Comparison of ENCODE assay signal across 16 cellular contexts in the genomic region with DNA sequence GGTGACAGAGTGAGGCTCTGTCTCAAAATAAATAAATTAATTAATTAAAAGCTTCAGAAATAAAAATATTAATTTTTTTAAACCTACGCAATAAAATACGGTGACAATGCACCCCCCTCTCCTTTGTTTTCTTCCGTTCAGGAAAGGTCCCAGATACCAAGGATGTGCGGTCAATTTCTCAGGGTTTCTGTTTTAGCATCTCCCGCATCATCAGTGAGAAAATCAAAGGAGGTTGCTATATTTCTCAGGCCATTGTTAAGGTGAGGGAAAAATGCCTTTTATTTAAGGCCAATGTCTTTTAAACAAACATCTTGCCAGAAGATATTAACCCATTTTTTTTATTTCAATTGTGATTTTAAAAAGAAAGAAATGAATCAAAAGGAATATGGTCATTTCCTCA.
DNase-seq lines count a peak whose midpoint lies in the region; ATAC-seq and TF ChIP-seq lines count a peak whose summit lies in the region.
"Had no signal": no experiment of that assay in that cellular context is flagged by ENCODE, and none has a peak within 500 bp of the region (broad histone marks: within the 10 kb centered on the region; RNA-seq: fewer than 3 reads in every experiment).

No MANE protein-coding gene starts in this region.

- H3K27ac Mint-ChIP-seq in activated T-cell treated with anti-CD3 and anti-CD28 coated beads, Interleukin-2, amount 50 U/mL, for 72 hours: no peak overlapping the region
- peak overlapping the region; percentile 50 to 69 for H3K27ac Mint-ChIP-seq in natural killer cell treated with Interleukin-12 subunit alpha and Interleukin-12 subunit beta and Interleukin-15 and Interleukin-18, amount 100 ng/mL, for 72 hours

- peak overlapping the region; percentile 65 for H3K4me3 Mint-ChIP-seq in activated T-cell treated with anti-CD3 and anti-CD28 coated beads, Interleukin-2, amount 50 U/mL, for 72 hours
- H3K4me3 Mint-ChIP-seq in activated T-cell treated with anti-CD3 and anti-CD28 coated beads, Interleukin-2, amount 50 U/mL, for 4 hours: no peak overlapping the region
- H3K4me3 Mint-ChIP-seq in natural killer cell treated with Interleukin-12 subunit alpha and Interleukin-12 subunit beta and Interleukin-15 and Interleukin-18, amount 100 ng/mL, for 72 hours: peak overlapping the region; percentile 82

- no peak for TF ChIP-seq EP300 in tibial nerve (IDR thresholded peaks at IDR 0.05)

- H3K36me3 ChIP-seq in tibial nerve (peaks cover 0 to 10% (median 0%) of the 10 kb centered on the region in 3 donors), esophagus squamous epithelium (peaks cover 0 to 9% (median 0%) of the 10 kb centered on the region in 3 donors)
- H3K36me3 ChIP-seq: MG63 had no signal

- H3K9me3 ChIP-seq in tibial nerve (no peaks in the 10 kb centered on the region), esophagus squamous epithelium (no peaks in the 10 kb centered on the region)
- H3K9me3 ChIP-seq: MG63 had no signal

- intact Hi-C loops in esophagus squamous epithelium (cut with DNase I): no loop called here

- H3K9me3 Mint-ChIP-seq in activated T-cell treated with anti-CD3 and anti-CD28 coated beads, Interleukin-2, amount 50 U/mL, for 72 hours: no peaks in the 10 kb centered on the region
- H3K9me3 Mint-ChIP-seq in activated T-cell treated with anti-CD3 and anti-CD28 coated beads, Interleukin-2, amount 50 U/mL, for 4 hours: no peaks in the 10 kb centered on the region
- H3K9me3 Mint-ChIP-seq in natural killer cell treated with Interleukin-12 subunit alpha and Interleukin-12 subunit beta and Interleukin-15 and Interleukin-18, amount 100 ng/mL, for 72 hours: no peaks in the 10 kb centered on the region

- peaks cover 0 to 2% of the 10 kb centered on the region in 2 donors for H3K36me3 Mint-ChIP-seq in activated T-cell treated with anti-CD3 and anti-CD28 coated beads, Interleukin-2, amount 50 U/mL, for 72 hours (ENCODE audit: insufficient read depth in 2 of 2)
- no peaks in the 10 kb centered on the region for H3K36me3 Mint-ChIP-seq in activated T-cell treated with anti-CD3 and anti-CD28 coated beads, Interleukin-2, amount 50 U/mL, for 4 hours (ENCODE audit: insufficient read depth)
- H3K36me3 Mint-ChIP-seq in natural killer cell treated with Interleukin-12 subunit alpha and Interleukin-12 subunit beta and Interleukin-15 and Interleukin-18, amount 100 ng/mL, for 72 hours: no peaks in the 10 kb centered on the region

- H3K27me3 Mint-ChIP-seq in activated T-cell treated with anti-CD3 and anti-CD28 coated beads, Interleukin-2, amount 50 U/mL, for 72 hours (ENCODE audit: low read depth): peaks cover 11% of the 10 kb centered on the region
- H3K27me3 Mint-ChIP-seq in activated T-cell treated with anti-CD3 and anti-CD28 coated beads, Interleukin-2, amount 50 U/mL, for 4 hours (ENCODE audit: low read depth): no peaks in the 10 kb centered on the region
- no peaks in the 10 kb centered on the region for H3K27me3 Mint-ChIP-seq in natural killer cell treated with Interleukin-12 subunit alpha and Interleukin-12 subunit beta and Interleukin-15 and Interleukin-18, amount 100 ng/mL, for 72 hours

- H3K27me3 ChIP-seq in tibial nerve: no peaks in the 10 kb centered on the region
- H3K27me3 ChIP-seq in esophagus squamous epithelium: no peaks in the 10 kb centered on the region
- H3K27me3 ChIP-seq: MG63 had no signal

- peaks cover 60% of the 10 kb centered on the region for H3K4me1 Mint-ChIP-seq in activated T-cell treated with anti-CD3 and anti-CD28 coated beads, Interleukin-2, amount 50 U/mL, for 72 hours (ENCODE audit: low read depth)
- peaks cover 34% of the 10 kb centered on the region for H3K4me1 Mint-ChIP-seq in activated T-cell treated with anti-CD3 and anti-CD28 coated beads, Interleukin-2, amount 50 U/mL, for 4 hours (ENCODE audit: low read depth)
- peaks cover 46 to 54% of the 10 kb centered on the region in 2 donors for H3K4me1 Mint-ChIP-seq in natural killer cell treated with Interleukin-12 subunit alpha and Interleukin-12 subunit beta and Interleukin-15 and Interleukin-18, amount 100 ng/mL, for 72 hours (ENCODE audit: low read depth in 2 of 2)

- ATAC-seq in activated T-cell treated with anti-CD3 and anti-CD28 coated beads, Interleukin-2, amount 50 U/mL, for 72 hours (replicated peaks in 1 of 2): no peak
- no peak for ATAC-seq in activated T-cell treated with anti-CD3 and anti-CD28 coated beads, Interleukin-2, amount 50 U/mL, for 4 hours
- no peak for ATAC-seq in natural killer cell treated with Interleukin-12 subunit alpha and Interleukin-12 subunit beta and Interleukin-15 and Interleukin-18, amount 100 ng/mL, for 72 hours
- no peak for ATAC-seq in GM18502 (IDR thresholded peaks at IDR 0.05; ENCODE audit: poor library complexity, unreplicated experiment)

- TF ChIP-seq CTCF in tibial nerve (IDR thresholded peaks at IDR 0.05) (no peak), esophagus squamous epithelium (IDR thresholded peaks at IDR 0.05) (no peak)

- 71% methylated on average over 5 of the region's 5 CpGs for WGBS in tibial nerve, 2 donors
- 86 to 97% methylated on average over 5 of the region's 5 CpGs for WGBS in esophagus squamous epithelium, 2 donors

- H3K4me3 ChIP-seq in tibial nerve (no peak overlapping the region), esophagus squamous epithelium (no peak overlapping the region)
- H3K4me3 ChIP-seq: MG63 had no signal

- H3K4me1 ChIP-seq in tibial nerve (peaks cover 0 to 54% (median 15%) of the 10 kb centered on the region in 4 donors), esophagus squamous epithelium (peaks cover 0 to 14% (median 9%) of the 10 kb centered on the region in 3 donors)

- peak overlapping the region; percentile 2 to 89 (median 75) for H3K27ac ChIP-seq in tibial nerve
- peak overlapping the region in 2 of 4 donors; percentile 51 to 53 for H3K27ac ChIP-seq in esophagus squamous epithelium

- DNase-seq in activated T-cell treated with anti-CD3 and anti-CD28 coated beads, Interleukin-2, amount 50 U/mL, for 72 hours: no peak
- no peak for DNase-seq in activated T-cell treated with anti-CD3 and anti-CD28 coated beads, Interleukin-2, amount 50 U/mL, for 4 hours
- DNase-seq in dermis blood vessel endothelial cell (peak; percentile 71), tibial nerve (ENCODE audit: low spot score in 2 of 2) (no peak), esophagus squamous epithelium (lab: John Stamatoyannopoulos, UW) (no peak), DMS79 (lab: John Stamatoyannopoulos, UW) (no peak)
- DNase-seq in natural killer cell treated with Interleukin-12 subunit alpha and Interleukin-12 subunit beta and Interleukin-15 and Interleukin-18, amount 100 ng/mL, for 72 hours (ENCODE audit: low spot score): no peak
- DNase-seq: 8988T; activated naive CD4-positive, alpha-beta T cell treated with anti-CD3 and anti-CD28 coated beads, Interleukin-2, amount 50 U/mL, for 16 hours; left cardiac atrium; MG63; NCI-H446 treated with DMSO at 0.1 percent for 48 hours; nucleus accumbens; stimulated activated CD4-positive, alpha-beta T cell treated with anti-CD3 and anti-CD28 coated beads, Interleukin-2, amount 100 ng/mL, for 24 hours; stimulated activated naive CD4-positive, alpha-beta T cell treated with Interleukin-2 at 50 U/mL for 16 hours had no signal

- TF ChIP-seq POLR2A in tibial nerve (IDR thresholded peaks at IDR 0.05): no peak
- TF ChIP-seq POLR2A in esophagus squamous epithelium (IDR thresholded peaks at IDR 0.05): no peak
